8 cellular contexts compared by ENCODE assay signal in genomic region chr1:102783487-102783886, GRCh38.
"Had no signal": no experiment of that assay in that cellular context is flagged by ENCODE, and none has a peak within 500 bp of the region (broad histone marks: within the 10 kb centered on the region; RNA-seq: fewer than 3 reads in every experiment).

No MANE protein-coding gene starts in this region.

- ATAC-seq: GM12878 had no signal

- FAIRE-seq: G401.6, GM12878, GM12891, GM12892, GM18507, GM19239 had no signal

- DNase-seq: GDM1, GF-D8 had no signal

- H3K4me3 ChIP-seq: GM12878 had no signal
